1 cellular context compared by ENCODE assay signal in genomic region chr9:2012347-2012746, GRCh38.
TF ChIP-seq lines count a peak whose summit lies in the region.

No MANE protein-coding gene starts in this region.

TF ChIP-seq in GM12878, 131 proteins besides CTCF, POLR2A, EP300 and RAD21 (continued from another document and continues in another):
- TF ChIP-seq PKNOX1 (IDR thresholded peaks at IDR 0.05) (peak; percentile 5; the same call in 1 of the 2 replicates), ATF7 (IDR thresholded peaks at IDR 0.05; ENCODE audit: low read depth) (peak; percentile 79), MTA2 (IDR thresholded peaks at IDR 0.05; ENCODE audit: low read depth) (peak; percentile 60), KDM1A (IDR thresholded peaks at IDR 0.05; ENCODE audit: borderline replicate concordance) (no peak), KAT2A (conservative IDR thresholded peaks at IDR 0.05; ENCODE audit: control insufficient read depth, low read depth, low read length) (no peak), SMARCA5 (IDR thresholded peaks at IDR 0.05) (no peak), BCL11A (IDR thresholded peaks at IDR 0.05; ENCODE audit: low read depth, low read length) (peak; percentile 65; the same call in 1 of the 2 replicates), USF1 (IDR thresholded peaks at IDR 0.05; ENCODE audit: borderline replicate concordance, extremely low read length, insufficient read depth, low read depth, low read length) (no peak), IKZF2 (IDR thresholded peaks at IDR 0.05) (peak in 1 of 2 experiments; percentile 73; a peak in 3 of 4 replicates), GATAD2B (conservative IDR thresholded peaks at IDR 0.05; ENCODE audit: low read depth) (no peak), HDAC2 (IDR thresholded peaks at IDR 0.05) (no peak), STAT1 (conservative IDR thresholded peaks at IDR 0.05) (no peak), NRF1 (conservative IDR thresholded peaks at IDR 0.05; ENCODE audit: low read depth, low read length) (no peak), E4F1 (IDR thresholded peaks at IDR 0.05; ENCODE audit: borderline replicate concordance, partially characterized antibody) (no peak), EGR1 (IDR thresholded peaks at IDR 0.05; ENCODE audit: borderline replicate concordance in 1 of 2, low read depth in 2 of 2, low read length in 2 of 2) (no peak), ZSCAN29 (IDR thresholded peaks at IDR 0.05) (0 out of 2 replicates have a peak, but pooled peaks have one; percentile 2), POLR2AphosphoS2 (IDR thresholded peaks at IDR 0.05; ENCODE audit: low read depth, low read length) (no peak), NFYA (IDR thresholded peaks at IDR 0.05; ENCODE audit: borderline replicate concordance, low read depth, low read length) (no peak), RB1 (IDR thresholded peaks at IDR 0.05; ENCODE audit: borderline replicate concordance) (no peak), SMC3 (IDR thresholded peaks at IDR 0.05; ENCODE audit: borderline replicate concordance, low read length) (no peak; the same call in 1 of the 2 replicates), ATF3 (IDR thresholded peaks at IDR 0.05; ENCODE audit: borderline replicate concordance, extremely low read depth, low read depth, low read length) (no peak), RUNX3 (IDR thresholded peaks at IDR 0.05; ENCODE audit: low read length) (peak; percentile 90), TAF1 (IDR thresholded peaks at IDR 0.05; ENCODE audit: borderline replicate concordance, low read depth, low read length) (no peak), CEBPZ (IDR thresholded peaks at IDR 0.05; ENCODE audit: low read depth, low read length) (no peak), STAT3 (IDR thresholded peaks at IDR 0.05; ENCODE audit: low read depth, low read length) (0 out of 2 replicates have a peak, but pooled peaks have one; percentile 15), MXI1 (IDR thresholded peaks at IDR 0.05; ENCODE audit: low read depth, low read length) (no peak), TARDBP (IDR thresholded peaks at IDR 0.05; ENCODE audit: borderline replicate concordance) (no peak), MEF2B (IDR thresholded peaks at IDR 0.05; ENCODE audit: partially characterized antibody, poor library complexity, severe bottlenecking) (peak; percentile 68), ATF2 (IDR thresholded peaks at IDR 0.05; ENCODE audit: low read length) (peak; percentile 90), RFX5 (IDR thresholded peaks at IDR 0.05; ENCODE audit: low read depth, low read length) (no peak), SPI1 (IDR thresholded peaks at IDR 0.05; ENCODE audit: borderline replicate concordance, insufficient read depth, low read depth, low read length) (no peak), ZNF592 (IDR thresholded peaks at IDR 0.05) (no peak), ZBTB4 (CRISPR knock-in tag; IDR thresholded peaks at IDR 0.05) (no peak), MYC (IDR thresholded peaks at IDR 0.05; ENCODE audit: insufficient read depth, insufficient read length, insufficient replicate concordance, low read length, severe bottlenecking) (no peak), ZNF622 (IDR thresholded peaks at IDR 0.05) (no peak), FOXK2 (IDR thresholded peaks at IDR 0.05) (no peak), HDAC6 (IDR thresholded peaks at IDR 0.05; ENCODE audit: unreplicated experiment) (no peak), EED (IDR thresholded peaks at IDR 0.05; ENCODE audit: low read depth) (no peak), RAD51 (IDR thresholded peaks at IDR 0.05) (no peak), MTA3 (IDR thresholded peaks at IDR 0.05; ENCODE audit: borderline replicate concordance, low read length) (peak; percentile 74; the same call in 1 of the 2 replicates), SIX5 (IDR thresholded peaks at IDR 0.05; ENCODE audit: low read depth, low read length, severe bottlenecking) (no peak), ZBTB33 (IDR thresholded peaks at IDR 0.05) (no peak), CREM (IDR thresholded peaks at IDR 0.05; ENCODE audit: low read depth) (peak; percentile 72)
